In the genomic region with DNA sequence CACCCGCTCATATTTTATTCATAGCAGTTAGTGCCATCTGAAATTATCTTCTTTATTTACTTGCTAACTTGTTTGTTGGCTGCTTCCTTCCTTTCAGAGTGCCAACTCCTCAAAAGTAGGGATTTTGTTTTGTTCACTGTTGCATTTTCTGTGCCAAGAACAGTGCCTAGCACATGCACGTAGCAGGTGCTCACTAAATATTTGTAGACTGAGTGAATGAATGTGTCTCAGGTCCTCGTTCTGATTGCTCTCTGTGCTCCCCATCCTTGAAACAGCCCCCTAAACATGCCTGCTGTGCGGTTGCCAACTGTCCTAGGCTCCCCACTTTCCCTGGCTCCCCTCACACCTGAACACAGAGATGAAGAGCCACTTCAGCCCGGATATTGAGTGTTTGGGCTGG, we compare ENCODE assay signal across 8 cellular contexts. TPM values are rescaled to one million over a fixed set of nuclear protein-coding genes. Genes with fewer than 3 reads are reported as not detected.
A peak's percentile ranks its signal among the peaks of the same experiment; 100 is the strongest.
DNase-seq lines count a peak whose midpoint lies in the region; ATAC-seq, FAIRE-seq and TF ChIP-seq lines count a peak whose summit lies in the region.
"Had no signal": no experiment of that assay in that cellular context is flagged by ENCODE, and none has a peak within 500 bp of the region (broad histone marks: within the 10 kb centered on the region; RNA-seq: fewer than 3 reads in every experiment).

No MANE protein-coding gene starts in this region.

- H3K36me3 Mint-ChIP-seq in activated naive CD8-positive, alpha-beta T cell treated with anti-CD3 and anti-CD28 coated beads, Interleukin-2, amount 50 U/mL, for 24 hours (ENCODE audit: low read depth), result peaks cover 3% of the 10 kb centered on the region

- FAIRE-seq in keratinocyte (lab: Jason Lieb, UNC), result no peak

- dilution Hi-C loops in keratinocyte (cut with MboI; ENCODE audit: extremely low pct_ligation_motif_present, low sequenced_read_pairs), result no loop called here

- H3K4me2 ChIP-seq in keratinocyte (ENCODE audit: control insufficient read depth, extremely low read depth, insufficient read depth, low read depth, low read length), result peak overlapping the region; percentile 93

- H3K9ac ChIP-seq in HUES64 (ENCODE audit: low read depth, low read length), result no peak overlapping the region
- H3K9ac ChIP-seq in keratinocyte (ENCODE audit: control insufficient read depth, extremely low read depth, insufficient read depth, low read length), result peak overlapping the region; percentile 86

- H3K79me2 ChIP-seq in keratinocyte (ENCODE audit: control insufficient read depth, insufficient read depth, low read length), result peaks cover 46% of the 10 kb centered on the region

- H3K4me3 ChIP-seq in HUES64 (ENCODE audit: low read length), result peak overlapping the region; percentile 74
- H3K4me3 ChIP-seq in keratinocyte (ENCODE audit: control insufficient read depth in 2 of 3, extremely low read depth in 1 of 3, insufficient read depth in 2 of 3, low read depth in 1 of 3, low read length in 3 of 3), result peak overlapping the region; percentile 92 to 95 (median 94)

- H3K27me3 Mint-ChIP-seq in activated naive CD8-positive, alpha-beta T cell treated with anti-CD3 and anti-CD28 coated beads, Interleukin-2, amount 50 U/mL, for 24 hours, result peaks cover 2% of the 10 kb centered on the region

- H3K9me3 ChIP-seq in HUES64 (ENCODE audit: insufficient read depth, low read depth, low read length) (no peaks in the 10 kb centered on the region), keratinocyte (ENCODE audit: control insufficient read depth, low read depth, low read length) (no peaks in the 10 kb centered on the region)
- H3K9me3 ChIP-seq: gastrocnemius medialis had no signal

- no peaks in the 10 kb centered on the region for H3K9me1 ChIP-seq in keratinocyte (ENCODE audit: control insufficient read depth, extremely low read depth, insufficient read depth, low read length)

- H3K36me3 ChIP-seq in HUES64 (ENCODE audit: insufficient read depth, low read length), result peaks cover 18% of the 10 kb centered on the region
- peaks cover 12 to 16% of the 10 kb centered on the region in 2 experiments for H3K36me3 ChIP-seq in keratinocyte (ENCODE audit: control insufficient read depth in 2 of 2, extremely low read depth in 1 of 2, insufficient read depth in 2 of 2, low read length in 2 of 2)

- peak overlapping the region; percentile 55 for H3K4me3 Mint-ChIP-seq in activated naive CD8-positive, alpha-beta T cell treated with anti-CD3 and anti-CD28 coated beads, Interleukin-2, amount 50 U/mL, for 24 hours

- ATAC-seq in activated naive CD8-positive, alpha-beta T cell treated with anti-CD3 and anti-CD28 coated beads, Interleukin-2, amount 50 U/mL, for 24 hours, result no peak
- ATAC-seq: gastrocnemius medialis had no signal

- no peaks in the 10 kb centered on the region for H3K9me3 Mint-ChIP-seq in activated naive CD8-positive, alpha-beta T cell treated with anti-CD3 and anti-CD28 coated beads, Interleukin-2, amount 50 U/mL, for 24 hours

- peaks cover 18% of the 10 kb centered on the region for H3K4me1 Mint-ChIP-seq in activated naive CD8-positive, alpha-beta T cell treated with anti-CD3 and anti-CD28 coated beads, Interleukin-2, amount 50 U/mL, for 24 hours

- no peak overlapping the region for H3K27ac Mint-ChIP-seq in activated naive CD8-positive, alpha-beta T cell treated with anti-CD3 and anti-CD28 coated beads, Interleukin-2, amount 50 U/mL, for 24 hours

- peaks cover 10% of the 10 kb centered on the region for H4K20me1 ChIP-seq in keratinocyte (ENCODE audit: control insufficient read depth, extremely low read depth, insufficient read depth, low read length)

- H2AFZ ChIP-seq in keratinocyte (ENCODE audit: control insufficient read depth, low read length), result no peak overlapping the region

- H3K4me1 ChIP-seq in HUES64 (ENCODE audit: insufficient read depth, low read length) (peaks cover 5% of the 10 kb centered on the region; the same call in 1 of the 2 replicates), keratinocyte (ENCODE audit: control insufficient read depth, extremely low read depth, insufficient read depth, low read length) (peaks cover 27% of the 10 kb centered on the region)

- no peak overlapping the region for H3K27ac ChIP-seq in HUES64 (ENCODE audit: low read depth, low read length)
- H3K27ac ChIP-seq in keratinocyte (ENCODE audit: control insufficient read depth, insufficient read depth, low read length), result peak overlapping the region; percentile 81
- peak overlapping the region; percentile 85 for H3K27ac ChIP-seq in substantia nigra (ENCODE audit: low read depth, low read length, poor library complexity, severe bottlenecking)

- no peak for DNase-seq in activated naive CD8-positive, alpha-beta T cell treated with anti-CD3 and anti-CD28 coated beads, Interleukin-2, amount 50 U/mL, for 24 hours
- DNase-seq in keratinocyte (ENCODE audit: low read depth, low spot score) (no peak), substantia nigra (lab: John Stamatoyannopoulos, UW) (no peak), D341Med (ENCODE audit: low spot score) (no peak), NCI-H2171 (lab: John Stamatoyannopoulos, UW) (no peak)
- no peak for DNase-seq in stimulated activated CD4-positive, alpha-beta T cell treated with anti-CD3 and anti-CD28 coated beads, Interleukin-12 subunit alpha, Interleukin-12 subunit beta, amount 100 ng/mL, for 4 hours
- DNase-seq: gastrocnemius medialis had no signal

- no peak for TF ChIP-seq CTCF in keratinocyte (optimal IDR thresholded peaks at IDR 0.05 in 1 of 3, IDR thresholded peaks at IDR 0.05 in 1 of 3, conservative IDR thresholded peaks at IDR 0.05 in 1 of 3; ENCODE audit: extremely low read depth in 1 of 3, insufficient read depth in 2 of 3, low read length in 3 of 3)

- WGBS in HUES64, result 90% methylated on average over 4 of the region's 5 CpGs

- H3K27me3 ChIP-seq in HUES64 (ENCODE audit: insufficient read depth, low read length) (no peaks in the 10 kb centered on the region), keratinocyte (ENCODE audit: control insufficient read depth, extremely low read depth, insufficient read depth, low read length) (no peaks in the 10 kb centered on the region)
- H3K27me3 ChIP-seq: gastrocnemius medialis had no signal

RNA-seq across cellular contexts. Expression of a gene that starts 1.5 kb away (rescaled TPM):
- polyA plus RNA-seq in HUES64 (2013, experiment 1 of 2), result 48.3 TPM
- 46.0 TPM for polyA plus RNA-seq in HUES64 (2013, experiment 2 of 2)
- 147 to 254 TPM (median 166 TPM) in 3 replicates for polyA plus RNA-seq in keratinocyte
- 119 TPM for polyA plus RNA-seq in keratinocyte (2011; ENCODE audit: low read depth)
- polyA plus RNA-seq in keratinocyte (2011; cell fraction: cytosol; rRNA removed), result 106 and 260 TPM in 2 replicates
- polyA plus RNA-seq in keratinocyte (2011; cell fraction: nucleus; rRNA removed), result 107 and 171 TPM in 2 replicates
- polyA plus RNA-seq in keratinocyte (2012; ENCODE audit: low replicate concordance), result 188 and 230 TPM in 2 replicates
- polyA minus RNA-seq in keratinocyte, result 72.3 to 126 TPM (median 110 TPM) in 3 replicates
- 300 TPM for polyA minus RNA-seq in keratinocyte (2011; cell fraction: cytosol; rRNA and poly(A)+ RNA removed)
- 93.5 and 97.4 TPM in 2 replicates for polyA minus RNA-seq in keratinocyte (2011; cell fraction: nucleus; rRNA and poly(A)+ RNA removed)

RNA-seq across cellular contexts. Expression of a gene that starts 19.3 kb away (rescaled TPM):
- polyA plus RNA-seq in HUES64 (2013, experiment 1 of 2), result 0.30 TPM
- not detected for polyA plus RNA-seq in HUES64 (2013, experiment 2 of 2)
- polyA plus RNA-seq in keratinocyte, result 0.05 TPM in 1 of 3 replicates, not detected in the others
- not detected for polyA plus RNA-seq in keratinocyte (2011; ENCODE audit: low read depth)
- polyA plus RNA-seq in keratinocyte (2011; cell fraction: cytosol; rRNA removed), result not detected in 2 replicates
- not detected in 2 replicates for polyA plus RNA-seq in keratinocyte (2011; cell fraction: nucleus; rRNA removed)
- 0.16 TPM in 1 of 2 replicates, not detected in the other for polyA plus RNA-seq in keratinocyte (2012; ENCODE audit: low replicate concordance)
- polyA minus RNA-seq in keratinocyte, result not detected in 3 replicates
- polyA minus RNA-seq in keratinocyte (2011; cell fraction: cytosol; rRNA and poly(A)+ RNA removed), result not detected
- polyA minus RNA-seq in keratinocyte (2011; cell fraction: nucleus; rRNA and poly(A)+ RNA removed), result not detected in 2 replicates

RNA-seq across cellular contexts. Expression of a gene that starts 23.7 kb away (rescaled TPM):
- 51.3 TPM for polyA plus RNA-seq in HUES64 (2013, experiment 1 of 2)
- 46.2 TPM for polyA plus RNA-seq in HUES64 (2013, experiment 2 of 2)
- 249 to 290 TPM (median 265 TPM) in 3 replicates for polyA plus RNA-seq in keratinocyte
- 402 TPM for polyA plus RNA-seq in keratinocyte (2011; ENCODE audit: low read depth)
- 283 and 335 TPM in 2 replicates for polyA plus RNA-seq in keratinocyte (2011; cell fraction: cytosol; rRNA removed)
- polyA plus RNA-seq in keratinocyte (2011; cell fraction: nucleus; rRNA removed), result 248 and 253 TPM in 2 replicates
- 187 and 359 TPM in 2 replicates for polyA plus RNA-seq in keratinocyte (2012; ENCODE audit: low replicate concordance)
- 150 to 262 TPM (median 198 TPM) in 3 replicates for polyA minus RNA-seq in keratinocyte
- 156 TPM for polyA minus RNA-seq in keratinocyte (2011; cell fraction: cytosol; rRNA and poly(A)+ RNA removed)
- polyA minus RNA-seq in keratinocyte (2011; cell fraction: nucleus; rRNA and poly(A)+ RNA removed), result 90.0 and 121 TPM in 2 replicates

RNA-seq across cellular contexts. Expression of a gene that starts 34.9 kb away (rescaled TPM):
- polyA plus RNA-seq in HUES64 (2013, experiment 1 of 2), result 87.7 TPM
- polyA plus RNA-seq in HUES64 (2013, experiment 2 of 2), result 95.2 TPM
- polyA plus RNA-seq in keratinocyte, result 79.7 to 169 TPM (median 92.3 TPM) in 3 replicates
- 79.3 TPM for polyA plus RNA-seq in keratinocyte (2011; ENCODE audit: low read depth)
- polyA plus RNA-seq in keratinocyte (2011; cell fraction: cytosol; rRNA removed), result 87.0 and 114 TPM in 2 replicates
- 115 and 139 TPM in 2 replicates for polyA plus RNA-seq in keratinocyte (2011; cell fraction: nucleus; rRNA removed)
- 187 and 197 TPM in 2 replicates for polyA plus RNA-seq in keratinocyte (2012; ENCODE audit: low replicate concordance)
- polyA minus RNA-seq in keratinocyte, result 161 to 522 TPM (median 205 TPM) in 3 replicates
- 238 TPM for polyA minus RNA-seq in keratinocyte (2011; cell fraction: cytosol; rRNA and poly(A)+ RNA removed)
- polyA minus RNA-seq in keratinocyte (2011; cell fraction: nucleus; rRNA and poly(A)+ RNA removed), result 84.0 and 99.5 TPM in 2 replicates
